Comparison of ENCODE assay signal across 12 cellular contexts in genomic region chr2:49004046-49004626, GRCh38.
DNase-seq lines count a peak whose midpoint lies in the region; ATAC-seq and TF ChIP-seq lines count a peak whose summit lies in the region.
"Had no signal": no experiment of that assay in that cellular context is flagged by ENCODE, and none has a peak within 500 bp of the region (broad histone marks: within the 10 kb centered on the region; RNA-seq: fewer than 3 reads in every experiment).

No MANE protein-coding gene starts in this region.

- no peaks in the 10 kb centered on the region for H3K36me3 Mint-ChIP-seq in CD8-positive, alpha-beta memory T cell
- H3K36me3 Mint-ChIP-seq: CD14-positive monocyte had no signal

- H3K27me3 ChIP-seq in dorsolateral prefrontal cortex = no peaks in the 10 kb centered on the region
- no peaks in the 10 kb centered on the region for H3K27me3 ChIP-seq in CD8-positive, alpha-beta memory T cell (ENCODE audit: insufficient read depth, low read length, poor library complexity, severe bottlenecking)

- H3K27ac ChIP-seq in dorsolateral prefrontal cortex = peak overlapping the region in 55 of 59 donors; percentile 12 to 89 (median 76)
- H3K27ac ChIP-seq in CD8-positive, alpha-beta memory T cell (ENCODE audit: low read depth, low read length) = no peak overlapping the region

- intact Hi-C loops in dorsolateral prefrontal cortex (cut with DNase I) = no loop called here

- no peak overlapping the region for H3K27ac Mint-ChIP-seq in CD8-positive, alpha-beta memory T cell

- DNase-seq in dorsolateral prefrontal cortex (peak in 1 of 10 donors; percentile 30), NCI-H524 treated with DMSO at 0.1 percent for 48 hours (lab: John Stamatoyannopoulos, UW) (no peak)
- DNase-seq in stimulated activated CD4-positive, alpha-beta T cell treated with anti-CD3 and anti-CD28 coated beads, Interleukin-2, amount 100 ng/mL, for 48 hours = no peak
- no peak for DNase-seq in CD8-positive, alpha-beta memory T cell
- DNase-seq: aorta, NCI-H1048, T-helper 9 cell had no signal

- no peak for TF ChIP-seq CTCF in dorsolateral prefrontal cortex (IDR thresholded peaks at IDR 0.05 in 54 of 56, conservative IDR thresholded peaks at IDR 0.05 in 2 of 56; ENCODE audit: low read depth in 1 of 56, partially characterized antibody in 56 of 56)

- ATAC-seq in GM18519 (IDR thresholded peaks at IDR 0.05; ENCODE audit: low FRiP score, unreplicated experiment) (peak; percentile 57), GM21367 (IDR thresholded peaks at IDR 0.05; ENCODE audit: unreplicated experiment) (peak; percentile 72), HG03175 (IDR thresholded peaks at IDR 0.05; ENCODE audit: unreplicated experiment) (peak; percentile 61), HG03280 (IDR thresholded peaks at IDR 0.05; ENCODE audit: unreplicated experiment) (no peak)

- no peak overlapping the region for H3K4me3 ChIP-seq in dorsolateral prefrontal cortex
- no peak overlapping the region for H3K4me3 ChIP-seq in CD8-positive, alpha-beta memory T cell (ENCODE audit: low read length)

- no peaks in the 10 kb centered on the region for H3K4me1 Mint-ChIP-seq in CD8-positive, alpha-beta memory T cell

- no peaks in the 10 kb centered on the region for H3K9me3 ChIP-seq in CD8-positive, alpha-beta memory T cell (ENCODE audit: low read length)

- H3K4me3 Mint-ChIP-seq in CD8-positive, alpha-beta memory T cell = no peak overlapping the region
- H3K4me3 Mint-ChIP-seq: CD14-positive monocyte had no signal

- H3K27me3 Mint-ChIP-seq in CD8-positive, alpha-beta memory T cell = no peaks in the 10 kb centered on the region

- H3K4me1 ChIP-seq in CD8-positive, alpha-beta memory T cell (ENCODE audit: insufficient read depth, low read length) = no peaks in the 10 kb centered on the region

- CTCF ChIA-PET in CD8-positive, alpha-beta memory T cell (lab: Charles Lee) = no interaction called here

- H3K36me3 ChIP-seq in CD8-positive, alpha-beta memory T cell (ENCODE audit: insufficient read depth, low read length) = no peaks in the 10 kb centered on the region

- POLR2A ChIA-PET in CD8-positive, alpha-beta memory T cell (lab: Charles Lee) = no interaction called here

- peaks cover 0 to 2% (median 0%) of the 10 kb centered on the region in 5 donors for H3K9me3 Mint-ChIP-seq in CD8-positive, alpha-beta memory T cell
